In genomic region chr5:142743677-142744441, GRCh38 we compare ENCODE assay signal across 9 cellular contexts. TPM values are rescaled to one million over a fixed set of nuclear protein-coding genes. Genes with fewer than 3 reads are reported as not detected.
DNase-seq lines count a peak whose midpoint lies in the region; ATAC-seq and TF ChIP-seq lines count a peak whose summit lies in the region.
"Had no signal": no experiment of that assay in that cellular context is flagged by ENCODE, and none has a peak within 500 bp of the region (broad histone marks: within the 10 kb centered on the region; RNA-seq: fewer than 3 reads in every experiment).

No MANE protein-coding gene starts in this region.

- H3F3A ChIP-seq in smooth muscle cell (ENCODE audit: low read depth) = no peaks in the 10 kb centered on the region

- no peaks in the 10 kb centered on the region for H3K27me3 ChIP-seq in smooth muscle cell (ENCODE audit: low read depth)

- no peak for TF ChIP-seq CTCF in smooth muscle cell (IDR thresholded peaks at IDR 0.05; ENCODE audit: borderline replicate concordance, insufficient read depth, poor library complexity, severe bottlenecking)

- ATAC-seq in HG03469 (IDR thresholded peaks at IDR 0.05; ENCODE audit: unreplicated experiment) (no peak), GM18517 (IDR thresholded peaks at IDR 0.05; ENCODE audit: unreplicated experiment) (no peak)

- H4K20me1 ChIP-seq in smooth muscle cell (ENCODE audit: low read depth) = no peaks in the 10 kb centered on the region

- H3K9me3 ChIP-seq in smooth muscle cell (replicated peaks; ENCODE audit: low read depth) = no peaks in the 10 kb centered on the region

- 73% methylated on average over 6 of the region's 6 CpGs for WGBS in smooth muscle cell (ENCODE audit: low lambda C conversion rate)

- no peak overlapping the region for H2AFZ ChIP-seq in smooth muscle cell (ENCODE audit: low read depth)

- H3K36me3 ChIP-seq in smooth muscle cell (ENCODE audit: low read depth) = no peaks in the 10 kb centered on the region

- peaks cover 11% of the 10 kb centered on the region for H3K4me1 ChIP-seq in smooth muscle cell (ENCODE audit: low read depth)

- H3K9ac ChIP-seq in smooth muscle cell (ENCODE audit: low read depth) = no peak overlapping the region

- DNase-seq in Kasumi-1 (lab: John Stamatoyannopoulos, UW) (peak; percentile 37 to 51), caudate nucleus (lab: John Stamatoyannopoulos, UW) (peak in 2 of 61 donors; percentile 17 to 54), iris pigment epithelial cell (ENCODE audit: low read depth) (peak; percentile 47), smooth muscle cell (lab: John Stamatoyannopoulos, UW; ENCODE audit: unreplicated experiment) (no peak), SW 1271 (lab: John Stamatoyannopoulos, UW) (no peak), cerebellum (ENCODE audit: low spot score) (no peak)
- DNase-seq: NCI-H510A had no signal

- H3K4me3 ChIP-seq in smooth muscle cell = no peak overlapping the region

- peak overlapping the region; percentile 49 for H3K4me2 ChIP-seq in smooth muscle cell

- H3K27ac ChIP-seq in caudate nucleus (ENCODE audit: low read depth, low read length) (peak overlapping the region; percentile 31), smooth muscle cell (ENCODE audit: low read depth) (no peak overlapping the region)

- H3K79me2 ChIP-seq in smooth muscle cell (ENCODE audit: low read depth) = no peaks in the 10 kb centered on the region

RNA-seq across cellular contexts. Expression of gene ARHGAP26, which starts 26.3 kb away (rescaled TPM):
- total RNA-seq in smooth muscle cell (5.1 and 6.4 TPM in 2 replicates), cerebellum (35.5 TPM)
- polyA plus RNA-seq in smooth muscle cell = 2.1 and 2.2 TPM in 2 replicates

RNA-seq across cellular contexts. Expression of gene FGF1, which starts 58.0 kb away (rescaled TPM):
- total RNA-seq in smooth muscle cell = 36.5 and 111 TPM in 2 replicates
- polyA plus RNA-seq in smooth muscle cell = 50.2 and 91.7 TPM in 2 replicates
- total RNA-seq in cerebellum = 6.8 TPM

Comparison
In these comparisons a context has a peak if more than half of its experiments do, and no peak if none do; other contexts are left out.
1. DNase-seq: peak in Kasumi-1 (2 of 2) and iris pigment epithelial cell (single experiment); none in smooth muscle cell (single experiment), SW 1271 (0 of 2) and cerebellum (single experiment).